9 cellular contexts compared by ENCODE assay signal in genomic region chr14:68784995-68785816, GRCh38. TPM values are rescaled to one million over a fixed set of nuclear protein-coding genes. Genes with fewer than 3 reads are reported as not detected.
A peak's percentile ranks its signal among the peaks of the same experiment; 100 is the strongest.
DNase-seq lines count a peak whose midpoint lies in the region; FAIRE-seq and TF ChIP-seq lines count a peak whose summit lies in the region.
"Had no signal": no experiment of that assay in that cellular context is flagged by ENCODE, and none has a peak within 500 bp of the region (broad histone marks: within the 10 kb centered on the region; RNA-seq: fewer than 3 reads in every experiment).

No MANE protein-coding gene starts in this region.

- no peaks in the 10 kb centered on the region for H4K20me1 ChIP-seq in mammary epithelial cell (ENCODE audit: insufficient read depth, low read length)

- H3K36me3 ChIP-seq in mammary epithelial cell (ENCODE audit: insufficient read depth, low read length) = peaks cover 13% of the 10 kb centered on the region

- H3K27me3 ChIP-seq in mammary epithelial cell (ENCODE audit: insufficient read depth, low read length) = no peaks in the 10 kb centered on the region

- no peak overlapping the region for H2AFZ ChIP-seq in mammary epithelial cell (ENCODE audit: low read depth, low read length)

- BruUV-seq in mammary epithelial cell (replicated peaks; lab: Mats Ljungman, UMichigan) = no TSS peak

- CTCF ChIA-PET in mammary epithelial cell (lab: Charles Lee; ENCODE audit: low non-redundant PET) = interaction anchor here (0.7 kb wide), 1 partner anchor 102 kb away, joined by 5 read pairs; no protein-coding TSS in a partner anchor

- no peak overlapping the region for H3K4me2 ChIP-seq in mammary epithelial cell (ENCODE audit: insufficient read depth, low read depth, low read length)
- H3K4me2 ChIP-seq: KMS-11 had no signal

- DNase-seq in activated T-cell treated with anti-CD3 and anti-CD28 coated beads, Interleukin-2, amount 50 U/mL, for 1 hour = peak; percentile 41
- DNase-seq in activated T-cell treated with anti-CD3 and anti-CD28 coated beads for 4 hours (no peak), mammary epithelial cell (peak; percentile 92), medulla oblongata (ENCODE audit: extremely low spot score) (peak; percentile 43), urothelium cell line (ENCODE audit: low spot score) (peak; percentile 61), hippocampal formation (lab: John Stamatoyannopoulos, UW) (no peak), HUDEP-2 (lab: John Stamatoyannopoulos, UW; ENCODE audit: unreplicated experiment in 76 of 76) (no peak), MV-4-11 (lab: John Stamatoyannopoulos, UW) (no peak)

- no peak overlapping the region for H3K4me3 ChIP-seq in mammary epithelial cell (replicated peaks in 1 of 3; ENCODE audit: insufficient read depth in 1 of 3, low read depth in 2 of 3, low read length in 3 of 3)

- no peaks in the 10 kb centered on the region for H3K9me3 ChIP-seq in mammary epithelial cell (replicated peaks; ENCODE audit: insufficient read depth, low read length)

- peak; percentile 20 for FAIRE-seq in urothelium cell line (lab: Jason Lieb, UNC)

- peaks cover 43% of the 10 kb centered on the region for H3K4me1 ChIP-seq in mammary epithelial cell (ENCODE audit: insufficient read depth, low read length)

- H3K27ac ChIP-seq in mammary epithelial cell (ENCODE audit: insufficient read depth, low read depth, low read length) = peak overlapping the region; percentile 46
- H3K27ac ChIP-seq: KMS-11 had no signal

- in situ Hi-C loops in mammary epithelial cell (cut with MboI; ENCODE audit: low sequenced_read_pairs in 2 of 2) = loop anchor here in 1 of 2 donors (5.0 to 25.0 kb wide), 3 partner anchors 98 to 530 kb away; no protein-coding TSS in a partner anchor

- H3K9ac ChIP-seq in mammary epithelial cell (ENCODE audit: insufficient read depth, low read length) = no peak overlapping the region
- H3K9ac ChIP-seq: KMS-11 had no signal

- TF ChIP-seq CTCF in mammary epithelial cell (conservative IDR thresholded peaks at IDR 0.05 in 1 of 2, IDR thresholded peaks at IDR 0.05 in 1 of 2; ENCODE audit: extremely low read depth in 1 of 2, insufficient read depth in 1 of 2, low read depth in 1 of 2, low read length in 2 of 2) = no peak

- WGBS in mammary epithelial cell (ENCODE audit: low coverage, missing lambda C conversion rate) = 58% methylated on average over 7 of the region's 7 CpGs

- peaks cover 20% of the 10 kb centered on the region for H3K79me2 ChIP-seq in mammary epithelial cell (ENCODE audit: insufficient read depth, low read length)

- dilution Hi-C loops in mammary epithelial cell (cut with HindIII; ENCODE audit: low sequenced_read_pairs) = no loop called here

- intact Hi-C loops in mammary epithelial cell (cut with micrococcal nuclease) = loop anchor here (1.0 to 5.0 kb wide), 6 partner anchors 79 to 693 kb away; no protein-coding TSS in a partner anchor

RNA-seq across cellular contexts. Expression of gene ZFP36L1, which starts 7.7 kb away (rescaled TPM):
- 100 to 1,000 TPM; 169 to 373 TPM for total RNA-seq in mammary epithelial cell
- 140 TPM for polyA plus RNA-seq in mammary epithelial cell
- polyA minus RNA-seq in mammary epithelial cell = 99.0 TPM

Comparison
In these comparisons a context has a peak if more than half of its experiments do, and no peak if none do; other contexts are left out.
1. DNase-seq: peak in activated T-cell treated with anti-CD3 and anti-CD28 coated beads, Interleukin-2, amount 50 U/mL, for 1 hour (single experiment), mammary epithelial cell (single experiment), medulla oblongata (single experiment) and urothelium cell line (single experiment); none in activated T-cell treated with anti-CD3 and anti-CD28 coated beads for 4 hours (single experiment), hippocampal formation (0 of 2), HUDEP-2 (0 of 76) and MV-4-11 (single experiment).